ENCODE assay signal across 20 cellular contexts in the genomic region with DNA sequence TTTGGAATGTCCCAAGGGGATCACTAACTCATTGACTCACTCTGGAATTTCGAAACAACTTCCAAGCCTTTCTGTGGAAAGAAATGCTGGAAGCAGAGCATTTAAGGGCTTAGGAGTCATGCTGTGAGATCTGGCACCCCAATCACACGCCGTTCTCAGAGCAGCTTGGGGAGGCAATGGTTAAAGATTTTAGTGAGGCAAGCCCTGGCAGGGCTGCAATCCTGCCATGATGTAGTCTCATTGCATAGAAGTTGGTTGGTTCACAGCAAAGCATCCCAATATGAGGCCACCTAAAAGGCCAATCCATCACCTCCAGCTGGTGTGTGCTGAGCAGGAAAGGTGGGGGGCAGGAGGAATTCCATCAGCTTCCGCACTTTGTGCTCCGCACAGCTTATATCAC.
DNase-seq lines count a peak whose midpoint lies in the region; ATAC-seq, FAIRE-seq and TF ChIP-seq lines count a peak whose summit lies in the region.
"Had no signal": no experiment of that assay in that cellular context is flagged by ENCODE, and none has a peak within 500 bp of the region (broad histone marks: within the 10 kb centered on the region; RNA-seq: fewer than 3 reads in every experiment).

No MANE protein-coding gene starts in this region.

- no peak overlapping the region for H2BK12ac ChIP-seq in mesenchymal stem cell (ENCODE audit: low read length in 2 of 2)

- H3K4ac ChIP-seq in mesenchymal stem cell (ENCODE audit: low read depth in 1 of 2, low read length in 2 of 2): no peak overlapping the region

- no peak overlapping the region for H2BK5ac ChIP-seq in mesenchymal stem cell (ENCODE audit: low read depth, low read length, poor library complexity, severe bottlenecking)

- H2BK120ac ChIP-seq in mesenchymal stem cell (ENCODE audit: low read depth, low read length): no peak overlapping the region

- no peak overlapping the region for H3K4me3 ChIP-seq in AG10803 (ENCODE audit: low read length)
- no peak overlapping the region for H3K4me3 ChIP-seq in bronchial epithelial cell (ENCODE audit: low read depth, low read length)
- H3K4me3 ChIP-seq in mesenchymal stem cell (ENCODE audit: insufficient read depth in 1 of 2, low read depth in 1 of 2, low read length in 2 of 2): no peak overlapping the region
- H3K4me3 ChIP-seq: A549, Peyer's patch had no signal

- no peak overlapping the region for H4K8ac ChIP-seq in mesenchymal stem cell (ENCODE audit: low read length)

- H3K14ac ChIP-seq in mesenchymal stem cell (ENCODE audit: low read length in 2 of 2): no peak overlapping the region

- WGBS in mesenchymal stem cell: 42% methylated on average over 5 of the region's 5 CpGs

- H2AK5ac ChIP-seq in mesenchymal stem cell (ENCODE audit: low read length, severe bottlenecking): no peak overlapping the region

- no peak overlapping the region for H2BK15ac ChIP-seq in mesenchymal stem cell (ENCODE audit: low read depth, poor library complexity, severe bottlenecking)

- no peak overlapping the region for H3K23ac ChIP-seq in mesenchymal stem cell (ENCODE audit: low read length in 2 of 2)

- H3K27me3 ChIP-seq in bronchial epithelial cell (ENCODE audit: control insufficient read depth, insufficient read depth, low read length) (no peaks in the 10 kb centered on the region), mesenchymal stem cell (ENCODE audit: control insufficient read depth in 1 of 2, insufficient read depth in 1 of 2, low read length in 2 of 2) (no peaks in the 10 kb centered on the region)
- H3K27me3 ChIP-seq: BE2C, Peyer's patch had no signal

- H3K4me2 ChIP-seq in mesenchymal stem cell (ENCODE audit: low read length, poor library complexity, severe bottlenecking): no peak overlapping the region
- H3K4me2 ChIP-seq: A549 had no signal

- H3K4me1 ChIP-seq in mesenchymal stem cell (ENCODE audit: control insufficient read depth, insufficient read depth, low read depth, low read length): peaks cover 10% of the 10 kb centered on the region
- H3K4me1 ChIP-seq: A549, BE2C, Peyer's patch had no signal

- no peak for FAIRE-seq in bronchial epithelial cell (lab: Jason Lieb, UNC)
- FAIRE-seq: A549 had no signal

- no peak for ATAC-seq in GM18867 (IDR thresholded peaks at IDR 0.05; ENCODE audit: unreplicated experiment)
- no peak for ATAC-seq in GM21529 (IDR thresholded peaks at IDR 0.05; ENCODE audit: unreplicated experiment)
- ATAC-seq: A549; CD8-positive, alpha-beta T cell had no signal

- DNase-seq in AG10803 (ENCODE audit: low read depth) (peak; percentile 0), NCI-H226 (peak; percentile 97), bronchial epithelial cell (ENCODE audit: low read depth) (peak; percentile 11), mesenchymal stem cell (peak; percentile 62), AG08395 (ENCODE audit: low spot score) (no peak), mesenteric fat pad (ENCODE audit: low spot score) (no peak)
- DNase-seq: BE2C; CD8-positive, alpha-beta T cell; DND-41; H9; KG1; NCI-H1092 treated with DMSO at 0.1 percent for 48 hours; NCI-H1694; NCI-H2107; NCI-H82; Peyer's patch; SIG-M5 had no signal

- H4K91ac ChIP-seq in mesenchymal stem cell (ENCODE audit: low read length): no peak overlapping the region

- H3K9ac ChIP-seq in mesenchymal stem cell (ENCODE audit: low read length): no peak overlapping the region

- no peaks in the 10 kb centered on the region for H3K9me3 ChIP-seq in mesenchymal stem cell (ENCODE audit: control insufficient read depth, low read length)
- H3K9me3 ChIP-seq: A549, BE2C, Peyer's patch had no signal

- no peak overlapping the region for H2AFZ ChIP-seq in mesenchymal stem cell (ENCODE audit: low read depth, low read length)

- TF ChIP-seq CTCF in AG10803 (conservative IDR thresholded peaks at IDR 0.05; ENCODE audit: low read length): no peak
- no peak for TF ChIP-seq CTCF in bronchial epithelial cell (IDR thresholded peaks at IDR 0.05; ENCODE audit: insufficient read depth, low read length, severe bottlenecking)

- H3K18ac ChIP-seq in mesenchymal stem cell (ENCODE audit: low read depth in 1 of 2, low read length in 2 of 2): no peak overlapping the region

- H3K79me1 ChIP-seq in mesenchymal stem cell (replicated peaks; ENCODE audit: low read length, poor library complexity, severe bottlenecking): no peaks in the 10 kb centered on the region

- H3K27ac ChIP-seq in mesenchymal stem cell (ENCODE audit: low read length, poor library complexity, severe bottlenecking): no peak overlapping the region
- H3K27ac ChIP-seq: A549, Peyer's patch had no signal

- H3K36me3 ChIP-seq in bronchial epithelial cell (ENCODE audit: control insufficient read depth, insufficient read depth, low read length): no peaks in the 10 kb centered on the region
- no peaks in the 10 kb centered on the region for H3K36me3 ChIP-seq in mesenchymal stem cell (ENCODE audit: control insufficient read depth in 1 of 2, insufficient read depth in 2 of 2, low read depth in 1 of 2, low read length in 2 of 2)
- H3K36me3 ChIP-seq: BE2C, Peyer's patch had no signal

Comparison
In these comparisons a context has a peak if more than half of its experiments do, and no peak if none do; other contexts are left out.
1. DNase-seq: peak in AG10803 (single experiment), NCI-H226 (single experiment), bronchial epithelial cell (single experiment) and mesenchymal stem cell (single experiment); none in AG08395 (single experiment) and mesenteric fat pad (single experiment).